In the genomic region with DNA sequence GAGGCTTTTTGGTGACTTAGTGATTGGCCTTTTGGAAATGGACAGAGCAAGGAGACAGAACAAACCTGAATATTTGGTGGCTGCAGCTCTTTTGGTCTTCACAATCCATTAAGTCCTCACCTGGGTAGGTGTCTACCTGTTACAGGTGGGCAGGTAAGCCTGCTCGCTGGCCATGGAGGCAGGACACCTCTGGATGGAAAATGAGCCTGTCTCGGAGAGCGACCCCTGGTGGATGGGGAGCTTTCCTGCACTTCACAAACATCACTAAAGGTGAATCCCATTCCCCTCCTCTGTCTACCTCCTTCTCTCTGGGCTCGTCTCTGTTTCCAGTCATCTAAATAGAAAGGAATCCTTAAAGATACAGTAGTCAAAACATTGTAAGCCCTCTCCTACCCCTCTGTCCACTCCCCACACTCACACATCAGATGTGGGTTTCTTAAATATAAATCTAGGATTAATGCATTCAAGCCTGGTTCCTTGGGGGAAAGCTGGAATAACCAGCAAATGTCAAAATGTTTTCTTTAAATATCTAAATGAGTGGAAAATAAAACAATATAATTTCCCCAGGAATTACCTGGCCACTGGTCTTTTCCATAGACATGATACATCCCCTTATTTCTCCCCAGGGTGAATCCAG, we compare ENCODE assay signal across 8 cellular contexts.
A peak's percentile ranks its signal among the peaks of the same experiment; 100 is the strongest.
DNase-seq lines count a peak whose midpoint lies in the region; ATAC-seq and TF ChIP-seq lines count a peak whose summit lies in the region.

No MANE protein-coding gene starts in this region.

- ATAC-seq in Right ventricle myocardium inferior, result no peak

- DNase-seq in cardiac septum (ENCODE audit: low spot score), result peak; percentile 81
- DNase-seq in Right ventricle myocardium inferior (ENCODE audit: missing footprints), result no peak
- DNase-seq in RKO (ENCODE audit: low spot score), result peak; percentile 9
- DNase-seq in activated effector memory CD4-positive, alpha-beta T cell treated with Interleukin-2 at 50 U/mL for 16 hours, result peak; percentile 29
- no peak for DNase-seq in kidney epithelial cell (ENCODE audit: low read depth)
- DNase-seq in stimulated activated CD8-positive, alpha-beta memory T cell treated with anti-CD3 and anti-CD28 coated beads, Interleukin-4, amount 100 ng/mL, for 24 hours (ENCODE audit: low read depth), result peak; percentile 28
- no peak for DNase-seq in dermis blood vessel endothelial cell
- no peak for DNase-seq in foreskin melanocyte

- no peaks in the 10 kb centered on the region for H3K36me3 ChIP-seq in kidney epithelial cell (ENCODE audit: control insufficient read depth, insufficient read depth, low read length)

- no peak overlapping the region for H3K4me3 ChIP-seq in kidney epithelial cell (ENCODE audit: low read depth, low read length)

- H3K27me3 ChIP-seq in kidney epithelial cell (ENCODE audit: control insufficient read depth, insufficient read depth, low read length), result no peaks in the 10 kb centered on the region

- intact Hi-C loops in cardiac septum (cut with DNase I), result no loop called here
- intact Hi-C loops in Right ventricle myocardium inferior (cut with DNase I), result loop anchor here (5.0 kb wide), 1 partner anchor 206 kb away; no protein-coding TSS in a partner anchor

- TF ChIP-seq CTCF in kidney epithelial cell (IDR thresholded peaks at IDR 0.05; ENCODE audit: insufficient read depth, low read length, poor library complexity, severe bottlenecking), result peak; percentile 72

Comparison
In these comparisons a context has a peak if more than half of its experiments do, and no peak if none do; other contexts are left out.
1. DNase-seq: peak in cardiac septum (single experiment), RKO (single experiment), activated effector memory CD4-positive, alpha-beta T cell treated with Interleukin-2 at 50 U/mL for 16 hours (single experiment) and stimulated activated CD8-positive, alpha-beta memory T cell treated with anti-CD3 and anti-CD28 coated beads, Interleukin-4, amount 100 ng/mL, for 24 hours (single experiment); none in Right ventricle myocardium inferior (single experiment), kidney epithelial cell (single experiment), dermis blood vessel endothelial cell (single experiment) and foreskin melanocyte (single experiment).